ENCODE assay signal across 8 cellular contexts in genomic region chr9:98087420-98088354, GRCh38. TPM values are rescaled to one million over a fixed set of nuclear protein-coding genes. Genes with fewer than 3 reads are reported as not detected.
DNase-seq lines count a peak whose midpoint lies in the region; ATAC-seq and TF ChIP-seq lines count a peak whose summit lies in the region.

No MANE protein-coding gene starts in this region.

- peak overlapping the region; percentile 38 to 66 (median 39) for H3K4me3 ChIP-seq in skeletal muscle tissue (ENCODE audit: low read length in 3 of 3)

- H3K36me3 ChIP-seq in skeletal muscle tissue (ENCODE audit: control insufficient read depth in 3 of 3, insufficient read depth in 3 of 3, low read length in 3 of 3): peaks cover 0 to 5% (median 5%) of the 10 kb centered on the region in 3 donors

- peaks cover 0 to 8% (median 5%) of the 10 kb centered on the region in 3 donors for H3K4me1 ChIP-seq in skeletal muscle tissue (ENCODE audit: control insufficient read depth in 3 of 3, insufficient read depth in 3 of 3, low read length in 3 of 3)

- DNase-seq in GM13976 (ENCODE audit: low spot score): peak; percentile 67
- peak; percentile 50 to 63 for DNase-seq in activated T-cell treated with anti-CD3 and anti-CD28 coated beads, Interleukin-2, amount 50 U/mL, for 48 hours
- peak; percentile 45 for DNase-seq in left cardiac atrium
- no peak for DNase-seq in D341Med (ENCODE audit: low spot score)
- DNase-seq in NCI-H2196 (lab: John Stamatoyannopoulos, UW; ENCODE audit: unreplicated experiment): no peak
- no peak for DNase-seq in AML-193 (lab: John Stamatoyannopoulos, UW)

- peaks cover 7 to 22% (median 11%) of the 10 kb centered on the region in 3 donors for H3K27me3 ChIP-seq in skeletal muscle tissue (ENCODE audit: control insufficient read depth in 3 of 3, insufficient read depth in 3 of 3, low read length in 3 of 3)

- H3K9ac ChIP-seq in skeletal muscle tissue (ENCODE audit: low read depth in 1 of 3, low read length in 3 of 3): peak overlapping the region in 1 of 3 donors; percentile 40

- H3K27ac ChIP-seq in skeletal muscle tissue (ENCODE audit: low read depth, low read length): no peak overlapping the region

- peak; percentile 76 to 82 for ATAC-seq in left cardiac atrium
- no peak for ATAC-seq in HG02610 (IDR thresholded peaks at IDR 0.05; ENCODE audit: unreplicated experiment)

- TF ChIP-seq CTCF in GM13976 (IDR thresholded peaks at IDR 0.05; ENCODE audit: borderline replicate concordance, control extremely low read depth, extremely low read depth, insufficient read depth, missing control alignments): no peak

- intact Hi-C loops in left cardiac atrium (cut with DNase I): loop anchor here in 1 of 2 donors (10.0 kb wide), 1 partner anchor 47 kb away; no protein-coding TSS in a partner anchor

- in situ Hi-C loops in GM13976 (cut with MboI; ENCODE audit: low sequenced_read_pairs, unreplicated experiment): no loop called here

- no peaks in the 10 kb centered on the region for H3K9me3 ChIP-seq in skeletal muscle tissue (ENCODE audit: control insufficient read depth in 3 of 3, low read length in 3 of 3)

RNA-seq across cellular contexts. Expression of gene NANS, which starts 31.2 kb away (rescaled TPM):
- total RNA-seq in left cardiac atrium (10 to 100 TPM; 31.0 to 41.5 TPM), skeletal muscle tissue (32.4 TPM)

RNA-seq across cellular contexts. Expression of gene TRIM14, which starts 31.3 kb away (rescaled TPM):
- total RNA-seq in left cardiac atrium (10 to 100 TPM in 1 of 2 donors, 1 to 10 TPM in 1; 4.3 to 12.2 TPM), skeletal muscle tissue (1.0 TPM)

Comparison
In these comparisons a context has a peak if more than half of its experiments do, and no peak if none do; other contexts are left out.
1. DNase-seq: peak in GM13976 (single experiment), activated T-cell treated with anti-CD3 and anti-CD28 coated beads, Interleukin-2, amount 50 U/mL, for 48 hours (2 of 2) and left cardiac atrium (single experiment); none in D341Med (single experiment), NCI-H2196 (single experiment) and AML-193 (0 of 2).